Comparison of ENCODE assay signal across 29 cellular contexts in the genomic region with DNA sequence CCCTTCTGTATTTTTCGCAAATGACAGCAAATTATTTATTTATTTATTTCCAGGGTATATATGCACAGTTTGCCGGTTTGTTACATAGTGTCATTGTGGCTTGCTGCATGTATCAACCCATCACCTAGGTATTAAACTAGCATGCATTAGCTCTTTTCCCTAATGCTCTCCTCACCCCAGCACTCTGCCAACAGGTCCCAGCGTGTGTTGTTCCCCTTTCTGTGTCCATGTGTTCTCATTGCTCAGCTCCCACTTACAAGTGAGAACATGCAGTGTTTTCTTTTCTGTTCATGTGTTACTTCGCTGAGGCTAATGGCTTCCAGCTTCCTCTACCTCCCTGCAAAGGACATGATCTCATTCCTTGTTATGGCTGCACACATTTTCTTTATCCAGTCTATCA.
"Had no signal": no experiment of that assay in that cellular context is flagged by ENCODE, and none has a peak within 500 bp of the region (broad histone marks: within the 10 kb centered on the region; RNA-seq: fewer than 3 reads in every experiment).

No MANE protein-coding gene starts in this region.

- H3K4me3 Mint-ChIP-seq: activated B cell treated with CpG ODN at 0.5 μM for 24 hours; activated CD4-positive, alpha-beta T cell treated with anti-CD3 and anti-CD28 coated beads for 36 hours; activated naive CD4-positive, alpha-beta T cell treated with anti-CD3 and anti-CD28 coated beads, Interleukin-2, amount 50 U/mL, for 24 hours; activated T-helper 1 cell treated with anti-CD3 and anti-CD28 coated beads, Interleukin-12 subunit alpha, Interleukin-12 subunit beta, Interleukin-2, Interleukin-4 antibody, amounts not matched to agents 30 ng/mL and 10 ng/mL and 1 ng/mL, durations not matched to agents 14 hours and 24 hours and 36 hours; effector memory CD8-positive, alpha-beta T cell; immature natural killer cell; naive thymus-derived CD4-positive, alpha-beta T cell; neural crest cell; stimulated activated memory B cell treated with anti-CD40 and anti-IgM and Interleukin-4, amounts not matched to agents 10 μg/mL and 1 μg/mL and 100 μg/mL, for 72 hours had no signal

- H3K9me3 Mint-ChIP-seq: activated naive CD4-positive, alpha-beta T cell treated with anti-CD3 and anti-CD28 coated beads, Interleukin-2, amount 50 U/mL, for 24 hours had no signal

- H3K27ac Mint-ChIP-seq: activated B cell treated with CpG ODN at 0.5 μM for 24 hours; activated CD4-positive, alpha-beta T cell treated with anti-CD3 and anti-CD28 coated beads for 36 hours; activated naive CD4-positive, alpha-beta T cell treated with anti-CD3 and anti-CD28 coated beads, Interleukin-2, amount 50 U/mL, for 24 hours; activated T-helper 1 cell treated with anti-CD3 and anti-CD28 coated beads, Interleukin-12 subunit alpha, Interleukin-12 subunit beta, Interleukin-2, Interleukin-4 antibody, amounts not matched to agents 30 ng/mL and 10 ng/mL and 1 ng/mL, durations not matched to agents 14 hours and 24 hours and 36 hours; effector memory CD8-positive, alpha-beta T cell; immature natural killer cell; stimulated activated memory B cell treated with anti-CD40 and anti-IgM and Interleukin-4, amounts not matched to agents 10 μg/mL and 1 μg/mL and 100 μg/mL, for 72 hours had no signal

- H3K36me3 ChIP-seq: brain microvascular endothelial cell, colonic mucosa, left lung, sigmoid colon, stomach, suprapubic skin, tibial nerve, vagina had no signal

- ATAC-seq: activated CD4-positive, alpha-beta T cell treated with anti-CD3 and anti-CD28 coated beads for 36 hours; effector memory CD8-positive, alpha-beta T cell; left lung; naive thymus-derived CD4-positive, alpha-beta T cell; stimulated activated memory B cell treated with anti-CD40 and anti-IgM and Interleukin-4, amounts not matched to agents 10 μg/mL and 1 μg/mL and 100 μg/mL, for 72 hours had no signal

- H3K27ac ChIP-seq: brain microvascular endothelial cell, colonic mucosa, dorsolateral prefrontal cortex, hepatocyte, left lung, sigmoid colon, stomach, suprapubic skin, tibial nerve, vagina had no signal

- H3K27me3 Mint-ChIP-seq: activated B cell treated with CpG ODN at 0.5 μM for 24 hours; activated CD4-positive, alpha-beta T cell treated with anti-CD3 and anti-CD28 coated beads for 36 hours; effector memory CD8-positive, alpha-beta T cell; stimulated activated memory B cell treated with anti-CD40 and anti-IgM and Interleukin-4, amounts not matched to agents 10 μg/mL and 1 μg/mL and 100 μg/mL, for 72 hours had no signal

- H3K4me1 ChIP-seq: colonic mucosa, left lung, sigmoid colon, stomach, suprapubic skin, tibial nerve, vagina had no signal

- H3K27me3 ChIP-seq: brain microvascular endothelial cell, colonic mucosa, dorsolateral prefrontal cortex, hepatocyte, left lung, sigmoid colon, stomach, suprapubic skin, tibial nerve, vagina had no signal

- H3K4me3 ChIP-seq: colonic mucosa, dorsolateral prefrontal cortex, hepatocyte, left lung, lung, sigmoid colon, smooth muscle cell, stomach, suprapubic skin, tibial nerve, vagina had no signal

- H3K36me3 Mint-ChIP-seq: activated naive CD4-positive, alpha-beta T cell treated with anti-CD3 and anti-CD28 coated beads, Interleukin-2, amount 50 U/mL, for 24 hours; immature natural killer cell; naive thymus-derived CD4-positive, alpha-beta T cell; stimulated activated memory B cell treated with anti-CD40 and anti-IgM and Interleukin-4, amounts not matched to agents 10 μg/mL and 1 μg/mL and 100 μg/mL, for 72 hours had no signal

- H3K9me3 ChIP-seq: colonic mucosa, suprapubic skin, vagina had no signal

- H3K79me2 ChIP-seq: hepatocyte had no signal

- H3K4me1 Mint-ChIP-seq: activated B cell treated with CpG ODN at 0.5 μM for 24 hours; activated CD4-positive, alpha-beta T cell treated with anti-CD3 and anti-CD28 coated beads for 36 hours; activated naive CD4-positive, alpha-beta T cell treated with anti-CD3 and anti-CD28 coated beads, Interleukin-2, amount 50 U/mL, for 24 hours; immature natural killer cell; naive thymus-derived CD4-positive, alpha-beta T cell; neural crest cell; stimulated activated memory B cell treated with anti-CD40 and anti-IgM and Interleukin-4, amounts not matched to agents 10 μg/mL and 1 μg/mL and 100 μg/mL, for 72 hours had no signal

- H2AFZ ChIP-seq: hepatocyte had no signal

- H3K4me2 ChIP-seq: hepatocyte, smooth muscle cell had no signal

- DNase-seq: activated B cell treated with CpG ODN at 0.5 μM for 24 hours; activated CD4-positive, alpha-beta T cell treated with anti-CD3 and anti-CD28 coated beads for 36 hours; activated CD4-positive, alpha-beta T cell treated with anti-CD3 and anti-CD28 coated beads, Interleukin-2, amount 50 U/mL, for 48 hours; activated gamma-delta T cell; anterior cingulate cortex; brain microvascular endothelial cell; colonic mucosa; effector memory CD8-positive, alpha-beta T cell; foreskin fibroblast; immature natural killer cell; kidney glomerular epithelial cell; naive thymus-derived CD4-positive, alpha-beta T cell; retina; sigmoid colon; stimulated activated CD4-positive, alpha-beta T cell treated with anti-CD3 and anti-CD28 coated beads, Interleukin-15, amount 100 ng/mL, for 24 hours; stomach; T-helper 1 cell had no signal
